10 cellular contexts compared by ENCODE assay signal in the genomic region with DNA sequence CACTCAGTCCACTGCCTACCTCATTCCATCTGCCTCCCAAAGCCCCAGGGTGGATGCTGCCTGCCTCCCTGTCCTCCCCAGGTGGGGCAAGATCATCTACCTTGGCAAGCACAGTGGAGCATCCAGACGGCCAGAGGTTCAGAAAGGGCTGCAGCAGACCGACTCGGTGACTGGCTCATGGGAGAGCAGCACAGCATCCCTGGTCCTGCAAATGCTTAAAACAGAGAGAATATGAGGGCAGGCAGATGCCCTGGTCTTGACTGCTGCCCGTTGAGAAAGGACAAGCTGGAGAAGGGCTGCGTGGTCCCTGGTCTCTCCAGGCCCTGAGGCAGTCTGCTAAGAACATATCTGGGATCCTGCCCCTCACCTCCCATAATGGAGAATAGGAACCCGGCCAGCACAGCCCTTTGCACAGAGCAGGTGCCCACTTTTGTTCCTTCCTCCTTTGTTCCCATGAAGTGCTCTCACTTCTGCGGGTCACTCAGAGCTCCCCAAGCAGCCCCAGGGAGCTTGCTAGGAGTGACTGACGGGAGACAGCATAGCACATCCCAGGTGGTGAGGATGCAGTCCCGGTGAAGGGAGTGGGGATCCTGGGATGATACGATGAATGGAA. TPM values are rescaled to one million over a fixed set of nuclear protein-coding genes. Genes with fewer than 3 reads are reported as not detected.
DNase-seq lines count a peak whose midpoint lies in the region; ATAC-seq and TF ChIP-seq lines count a peak whose summit lies in the region.
"Had no signal": no experiment of that assay in that cellular context is flagged by ENCODE, and none has a peak within 500 bp of the region (broad histone marks: within the 10 kb centered on the region; RNA-seq: fewer than 3 reads in every experiment).

No MANE protein-coding gene starts in this region.

- H3K36me3 Mint-ChIP-seq in Caco-2 (ENCODE audit: insufficient read depth, unreplicated experiment): peaks cover 29% of the 10 kb centered on the region
- H3K36me3 Mint-ChIP-seq in effector memory CD8-positive, alpha-beta T cell (ENCODE audit: insufficient read depth): peaks cover 50% of the 10 kb centered on the region

- no peak for DNase-seq in Caco-2
- DNase-seq in NT2/D1 (ENCODE audit: low read depth, low spot score): no peak
- DNase-seq in effector memory CD8-positive, alpha-beta T cell: no peak
- DNase-seq in EL: no peak
- no peak for DNase-seq in caudate nucleus (lab: John Stamatoyannopoulos, UW)
- DNase-seq: NK-92 treated with Interleukin-12 subunit alpha and Interleukin-12 subunit beta, amount 100 ng/mL, for 24 hours had no signal

- H3K36me3 ChIP-seq in Caco-2 (ENCODE audit: control insufficient read depth, insufficient read depth, low read length) (peaks cover 6% of the 10 kb centered on the region; the same call in 1 of the 2 replicates), NT2/D1 (ENCODE audit: insufficient read depth, insufficient read length, low read length) (peaks cover 49% of the 10 kb centered on the region), parathyroid adenoma (ENCODE audit: control insufficient read depth, insufficient read depth, low read length) (no peaks in the 10 kb centered on the region)

- peak overlapping the region; percentile 18 for H3K27ac Mint-ChIP-seq in Caco-2 (ENCODE audit: unreplicated experiment)
- peak overlapping the region; percentile 95 to 97 for H3K27ac Mint-ChIP-seq in effector memory CD8-positive, alpha-beta T cell

- H3K4me1 ChIP-seq in Caco-2 (0 out of 2 replicates have a peak, but pooled peaks cover 3% of the 10 kb centered on the region), NT2/D1 (ENCODE audit: insufficient read depth, insufficient read length) (no peaks in the 10 kb centered on the region), parathyroid adenoma (no peaks in the 10 kb centered on the region)
- H3K4me1 ChIP-seq: testis had no signal

- POLR2A ChIA-PET in Caco-2 (lab: Charles Lee): no interaction called here

- H3K27me3 Mint-ChIP-seq in Caco-2 (ENCODE audit: insufficient read depth, unreplicated experiment): no peaks in the 10 kb centered on the region
- peaks cover 0 to under 1% of the 10 kb centered on the region in 2 donors for H3K27me3 Mint-ChIP-seq in effector memory CD8-positive, alpha-beta T cell

- intact Hi-C loops in Caco-2 (cut with micrococcal nuclease; ENCODE audit: unreplicated experiment): no loop called here

- BruUV-seq in Caco-2 (replicated peaks; lab: Mats Ljungman, UMichigan): no TSS peak

- H3K4me2 ChIP-seq in parathyroid adenoma (ENCODE audit: low read length): no peak overlapping the region

- CTCF ChIA-PET in Caco-2 (lab: Charles Lee): no interaction called here

- H3K9ac ChIP-seq in NT2/D1 (ENCODE audit: insufficient read length, low read depth): peak overlapping the region; percentile 86
- H3K9ac ChIP-seq in parathyroid adenoma: no peak overlapping the region

- peak overlapping the region; percentile 79 for H3K4me3 Mint-ChIP-seq in Caco-2 (ENCODE audit: unreplicated experiment)
- H3K4me3 Mint-ChIP-seq in effector memory CD8-positive, alpha-beta T cell: peak overlapping the region; percentile 94 to 96

- H3K27ac ChIP-seq in parathyroid adenoma (peak overlapping the region; percentile 62), caudate nucleus (ENCODE audit: low read depth, low read length) (no peak overlapping the region)

- H3K9me3 ChIP-seq in Caco-2: no peaks in the 10 kb centered on the region
- peaks cover 9% of the 10 kb centered on the region for H3K9me3 ChIP-seq in NT2/D1 (ENCODE audit: insufficient read depth, low read length)
- no peaks in the 10 kb centered on the region for H3K9me3 ChIP-seq in parathyroid adenoma (ENCODE audit: control insufficient read depth, low read length)
- H3K9me3 ChIP-seq: testis had no signal

- no peaks in the 10 kb centered on the region for H3K9me3 Mint-ChIP-seq in Caco-2 (ENCODE audit: unreplicated experiment)
- no peaks in the 10 kb centered on the region for H3K9me3 Mint-ChIP-seq in effector memory CD8-positive, alpha-beta T cell

- no peak overlapping the region for H2AFZ ChIP-seq in parathyroid adenoma

- H3K4me1 Mint-ChIP-seq in Caco-2 (ENCODE audit: low read depth, unreplicated experiment): peaks cover 7% of the 10 kb centered on the region
- H3K4me1 Mint-ChIP-seq in effector memory CD8-positive, alpha-beta T cell (ENCODE audit: low read depth in 2 of 2): peaks cover 46 to 48% of the 10 kb centered on the region in 2 donors

- TF ChIP-seq CTCF in Caco-2 (IDR thresholded peaks at IDR 0.05; ENCODE audit: insufficient read depth in 1 of 2, low read depth in 1 of 2, low read length in 1 of 2, severe bottlenecking in 1 of 2, unreplicated experiment in 1 of 2): no peak
- TF ChIP-seq CTCF in parathyroid adenoma (IDR thresholded peaks at IDR 0.05): no peak

- no peaks in the 10 kb centered on the region for H3K79me2 ChIP-seq in parathyroid adenoma

- H3K27me3 ChIP-seq in Caco-2 (replicated peaks; ENCODE audit: control insufficient read depth, insufficient read depth, low read length): no peaks in the 10 kb centered on the region
- H3K27me3 ChIP-seq in NT2/D1 (ENCODE audit: insufficient read depth, insufficient read length): no peaks in the 10 kb centered on the region
- H3K27me3 ChIP-seq in parathyroid adenoma (ENCODE audit: control insufficient read depth, insufficient read depth, low read length): no peaks in the 10 kb centered on the region
- H3K27me3 ChIP-seq: testis had no signal

- no peak overlapping the region for H3K4me3 ChIP-seq in Caco-2 (ENCODE audit: low read depth, low read length)
- H3K4me3 ChIP-seq in NT2/D1 (ENCODE audit: insufficient read length, low read depth): no peak overlapping the region
- H3K4me3 ChIP-seq in parathyroid adenoma (ENCODE audit: low read depth, low read length): no peak overlapping the region

- ATAC-seq in effector memory CD8-positive, alpha-beta T cell (replicated peaks): no peak
- ATAC-seq in GM21825 (IDR thresholded peaks at IDR 0.05; ENCODE audit: unreplicated experiment) (no peak), HG02840 (IDR thresholded peaks at IDR 0.05; ENCODE audit: low FRiP score, unreplicated experiment) (no peak)

RNA-seq across cellular contexts. Expression of a gene that starts 1.4 kb away (rescaled TPM):
- 39.9 and 51.9 TPM in 2 replicates for total RNA-seq in Caco-2 (2022)

RNA-seq across cellular contexts. Expression of a gene that starts 30.3 kb away (rescaled TPM):
- total RNA-seq in Caco-2 (2022): 2.2 and 4.9 TPM in 2 replicates
